Comparison of ENCODE assay signal across 9 cellular contexts in genomic region chr19:11587302-11587972, GRCh38. TPM values are rescaled to one million over a fixed set of nuclear protein-coding genes. Genes with fewer than 3 reads are reported as not detected.
A peak's percentile ranks its signal among the peaks of the same experiment; 100 is the strongest.
DNase-seq lines count a peak whose midpoint lies in the region; ATAC-seq and TF ChIP-seq lines count a peak whose summit lies in the region.
"Had no signal": no experiment of that assay in that cellular context is flagged by ENCODE, and none has a peak within 500 bp of the region (broad histone marks: within the 10 kb centered on the region; RNA-seq: fewer than 3 reads in every experiment).

No MANE protein-coding gene starts in this region.

- H3K9me2 ChIP-seq in PC-9 (ENCODE audit: insufficient read depth) (no peaks in the 10 kb centered on the region), neural cell (ENCODE audit: insufficient read depth, low read length) (no peaks in the 10 kb centered on the region)

- peak; percentile 59 to 62 for ATAC-seq in stimulated activated naive B cell treated with anti-CD40 and anti-IgM and Interleukin-4, amounts not matched to agents 10 μg/mL and 1 μg/mL and 100 μg/mL, for 72 hours (replicated peaks)
- ATAC-seq in GM21360 (IDR thresholded peaks at IDR 0.05; ENCODE audit: unreplicated experiment) = no peak

- H3F3A ChIP-seq in PC-9 (ENCODE audit: insufficient read depth, low read depth) (peaks cover 11% of the 10 kb centered on the region; the same call in 1 of the 2 replicates), neural cell (ENCODE audit: insufficient read depth, low read length, poor library complexity, severe bottlenecking) (no peaks in the 10 kb centered on the region)

- POLR2A ChIA-PET in PC-9 (lab: Charles Lee; ENCODE audit: unreplicated experiment) = interaction anchor here (0.6 kb wide), 1 partner anchor 28 kb away, joined by 4 read pairs; the partner anchor contains the start of gene ELOF1

- H3K9me3 Mint-ChIP-seq in stimulated activated naive B cell treated with anti-CD40 and anti-IgM and Interleukin-4, amounts not matched to agents 10 μg/mL and 1 μg/mL and 100 μg/mL, for 72 hours = peaks cover 0 to 3% of the 10 kb centered on the region in 2 donors

- TF ChIP-seq CTCF in PC-9 (conservative IDR thresholded peaks at IDR 0.05) (peak; percentile 93), neural cell (IDR thresholded peaks at IDR 0.05; ENCODE audit: poor library complexity, severe bottlenecking) (peak; percentile 89)

- H3K27ac Mint-ChIP-seq in stimulated activated naive B cell treated with anti-CD40 and anti-IgM and Interleukin-4, amounts not matched to agents 10 μg/mL and 1 μg/mL and 100 μg/mL, for 72 hours = peak overlapping the region; percentile 84

- no peaks in the 10 kb centered on the region for H3K27me3 Mint-ChIP-seq in stimulated activated naive B cell treated with anti-CD40 and anti-IgM and Interleukin-4, amounts not matched to agents 10 μg/mL and 1 μg/mL and 100 μg/mL, for 72 hours

- H3K9me3 ChIP-seq in PC-9 (ENCODE audit: insufficient read depth, low read depth) (no peaks in the 10 kb centered on the region), neural cell (ENCODE audit: low read length) (no peaks in the 10 kb centered on the region)

- H4K20me1 ChIP-seq in PC-9 (ENCODE audit: insufficient read depth) (no peaks in the 10 kb centered on the region), neural cell (ENCODE audit: insufficient read depth) (no peaks in the 10 kb centered on the region)

- peak overlapping the region; percentile 49 for H3K4me2 ChIP-seq in PC-9
- H3K4me2 ChIP-seq in neural cell (ENCODE audit: low read length) = no peak overlapping the region

- H3K36me3 ChIP-seq in PC-9 (ENCODE audit: low read depth) (no peaks in the 10 kb centered on the region), neural cell (ENCODE audit: insufficient read depth, low read length) (no peaks in the 10 kb centered on the region)

- H3K36me3 Mint-ChIP-seq in stimulated activated naive B cell treated with anti-CD40 and anti-IgM and Interleukin-4, amounts not matched to agents 10 μg/mL and 1 μg/mL and 100 μg/mL, for 72 hours = peaks cover 5% of the 10 kb centered on the region in 2 donors

- H3K9ac ChIP-seq in neural cell (ENCODE audit: low read length) = peak overlapping the region; percentile 10

- no peak for TF ChIP-seq EP300 in neural cell (conservative IDR thresholded peaks at IDR 0.05; ENCODE audit: poor library complexity, severe bottlenecking)

- H3K4me3 ChIP-seq in PC-9 = no peak overlapping the region
- H3K4me3 ChIP-seq in neural cell (ENCODE audit: low read length) = no peak overlapping the region

- no peak overlapping the region for H3K27ac ChIP-seq in PC-9
- no peak overlapping the region for H3K27ac ChIP-seq in neural cell (ENCODE audit: low read length)

- H3K27me3 ChIP-seq in PC-9 (ENCODE audit: insufficient read depth, low read depth) = no peaks in the 10 kb centered on the region
- H3K27me3 ChIP-seq in neural cell (ENCODE audit: insufficient read depth, low read depth, low read length) = no peaks in the 10 kb centered on the region

- H2AFZ ChIP-seq in PC-9 = no peak overlapping the region; the same call in 1 of the 2 replicates
- no peak overlapping the region for H2AFZ ChIP-seq in neural cell (ENCODE audit: low read depth, low read length)

- no peaks in the 10 kb centered on the region for H3K79me2 ChIP-seq in PC-9 (ENCODE audit: low read depth)
- H3K79me2 ChIP-seq in neural cell (replicated peaks; ENCODE audit: insufficient read depth, low read length) = no peaks in the 10 kb centered on the region

- H3K4me1 ChIP-seq in PC-9 (replicated peaks; ENCODE audit: insufficient read depth) = 0 out of 2 replicates have a peak, but pooled peaks cover 4% of the 10 kb centered on the region

- TF ChIP-seq RAD21 in neural cell (conservative IDR thresholded peaks at IDR 0.05) = peak; percentile 86

- CTCF ChIA-PET in PC-9 (lab: Charles Lee) = interaction anchor here (1.0 kb wide), 1 partner anchor 29 kb away, joined by 8 read pairs; the partner anchor contains the start of gene ELOF1

- peak overlapping the region in 1 of 2 donors; percentile 26 for H3K4me3 Mint-ChIP-seq in stimulated activated naive B cell treated with anti-CD40 and anti-IgM and Interleukin-4, amounts not matched to agents 10 μg/mL and 1 μg/mL and 100 μg/mL, for 72 hours

- no TSS peak for BruUV-seq in PC-9 (replicated peaks; lab: Mats Ljungman, UMichigan)

- H3K4me1 Mint-ChIP-seq in stimulated activated naive B cell treated with anti-CD40 and anti-IgM and Interleukin-4, amounts not matched to agents 10 μg/mL and 1 μg/mL and 100 μg/mL, for 72 hours = peaks cover 25 to 54% of the 10 kb centered on the region in 2 donors

- intact Hi-C loops in PC-9 (cut with micrococcal nuclease; ENCODE audit: unreplicated experiment) = loop anchor here (1.0 to 2.0 kb wide), 3 partner anchors 91 to 450 kb away; no protein-coding TSS in a partner anchor

- DNase-seq in DMS153 (lab: John Stamatoyannopoulos, UW) = peak; percentile 70
- DNase-seq in KG1 (lab: John Stamatoyannopoulos, UW) = peak; percentile 50
- DNase-seq in PC-9 = peak in 1 of 2 experiments; percentile 76
- peak; percentile 84 for DNase-seq in activated T-cell treated with anti-CD3 and anti-CD28 coated beads, Interleukin-2, amount 50 U/mL, for 1 hour
- DNase-seq in fibroblast of gingiva (ENCODE audit: low read depth) = peak; percentile 62
- peak; percentile 81 for DNase-seq in stimulated activated naive B cell treated with anti-CD40 and anti-IgM and Interleukin-4, amounts not matched to agents 10 μg/mL and 1 μg/mL and 100 μg/mL, for 72 hours

TF ChIP-seq in neural cell, 6 proteins besides CTCF, POLR2A, EP300 and RAD21:
- TF ChIP-seq TAF1 (IDR thresholded peaks at IDR 0.05; ENCODE audit: low read depth) (no peak), SMC3 (conservative IDR thresholded peaks at IDR 0.05; ENCODE audit: poor library complexity) (peak; percentile 79), MXI1 (conservative IDR thresholded peaks at IDR 0.05; ENCODE audit: poor library complexity, severe bottlenecking) (no peak)

RNA-seq across cellular contexts. Expression of gene ZNF627, which starts 9.8 kb away (rescaled TPM):
- 11.4 and 12.6 TPM in 2 replicates for total RNA-seq in PC-9 (2021)
- polyA plus RNA-seq in neural cell = 84.3 and 91.6 TPM in 2 replicates
- polyA minus RNA-seq in neural cell = 206 and 211 TPM in 2 replicates

RNA-seq across cellular contexts. Expression of gene ACP5, which starts 10.0 kb away (rescaled TPM):
- total RNA-seq in PC-9 (2021) = 3.5 and 6.6 TPM in 2 replicates
- not detected in 2 replicates for polyA plus RNA-seq in neural cell
- not detected in 2 replicates for polyA minus RNA-seq in neural cell

RNA-seq across cellular contexts. Expression of gene ELOF1, which starts 28.4 kb away (rescaled TPM):
- total RNA-seq in PC-9 (2021) = 65.5 and 68.7 TPM in 2 replicates
- polyA plus RNA-seq in neural cell = 38.0 and 64.8 TPM in 2 replicates
- 25.6 and 27.1 TPM in 2 replicates for polyA minus RNA-seq in neural cell

RNA-seq across cellular contexts. Expression of gene CNN1, which starts 48.8 kb away (rescaled TPM):
- total RNA-seq in PC-9 (2021) = 0.44 TPM in 1 of 2 replicates, not detected in the other
- polyA plus RNA-seq in neural cell = 0.18 TPM in 1 of 2 replicates, not detected in the other
- not detected in 2 replicates for polyA minus RNA-seq in neural cell
- total RNA-seq: activated CD8-positive, alpha-beta memory T cell treated with anti-CD3 and anti-CD28 coated beads for 36 hours had no signal

RNA-seq across cellular contexts. Expression of gene ECSIT, which starts 58.5 kb away (rescaled TPM):
- 42.4 and 43.0 TPM in 2 replicates for total RNA-seq in PC-9 (2021)
- 98.3 and 99.0 TPM in 2 replicates for polyA plus RNA-seq in neural cell
- 45.6 and 54.3 TPM in 2 replicates for polyA minus RNA-seq in neural cell
